15 cellular contexts compared by ENCODE assay signal in genomic region chr11:35621620-35622019, GRCh38. TPM values are rescaled to one million over a fixed set of nuclear protein-coding genes. Genes with fewer than 3 reads are reported as not detected.
A peak's percentile ranks its signal among the peaks of the same experiment; 100 is the strongest.
DNase-seq lines count a peak whose midpoint lies in the region; ATAC-seq and TF ChIP-seq lines count a peak whose summit lies in the region.
"Had no signal": no experiment of that assay in that cellular context is flagged by ENCODE, and none has a peak within 500 bp of the region (broad histone marks: within the 10 kb centered on the region; RNA-seq: fewer than 3 reads in every experiment).

No MANE protein-coding gene starts in this region.

- ATAC-seq in GM21737 (IDR thresholded peaks at IDR 0.05; ENCODE audit: unreplicated experiment) = no peak
- ATAC-seq: activated CD8-positive, alpha-beta T cell treated with anti-CD3 and anti-CD28 coated beads, Interleukin-2, amount 10 ng/mL, durations not matched to agents 7 days and 5 days; right cardiac atrium; Right ventricle myocardium inferior had no signal

- H3K4me1 ChIP-seq in HUES64 (ENCODE audit: insufficient read depth, low read length) (peaks cover 29% of the 10 kb centered on the region), suprapubic skin (peaks cover 46% of the 10 kb centered on the region)

- H3K9ac ChIP-seq in HUES64 (ENCODE audit: low read depth, low read length) = no peak overlapping the region

- H3K27ac ChIP-seq in HUES64 (ENCODE audit: low read depth, low read length) (no peak overlapping the region), brain microvascular endothelial cell (peak overlapping the region; percentile 87), suprapubic skin (peak overlapping the region; percentile 26)
- H3K27ac ChIP-seq: ascending aorta had no signal

- H3K4me1 Mint-ChIP-seq in activated naive CD8-positive, alpha-beta T cell treated with anti-CD3 and anti-CD28 coated beads for 36 hours = peaks cover 7% of the 10 kb centered on the region

- no peaks in the 10 kb centered on the region for H3K9me3 Mint-ChIP-seq in activated naive CD8-positive, alpha-beta T cell treated with anti-CD3 and anti-CD28 coated beads for 36 hours

- H3K4me3 Mint-ChIP-seq in activated naive CD8-positive, alpha-beta T cell treated with anti-CD3 and anti-CD28 coated beads for 36 hours = no peak overlapping the region
- H3K4me3 Mint-ChIP-seq: activated CD8-positive, alpha-beta T cell treated with anti-CD3 and anti-CD28 coated beads, Interleukin-2, amount 10 ng/mL, durations not matched to agents 7 days and 5 days had no signal

- H3K27ac Mint-ChIP-seq in activated naive CD8-positive, alpha-beta T cell treated with anti-CD3 and anti-CD28 coated beads for 36 hours = no peak overlapping the region
- H3K27ac Mint-ChIP-seq: activated CD8-positive, alpha-beta T cell treated with anti-CD3 and anti-CD28 coated beads, Interleukin-2, amount 10 ng/mL, durations not matched to agents 7 days and 5 days; naive B cell had no signal

- H3K9me3 ChIP-seq in HUES64 (ENCODE audit: insufficient read depth, low read depth, low read length) (no peaks in the 10 kb centered on the region), suprapubic skin (no peaks in the 10 kb centered on the region)
- H3K9me3 ChIP-seq: ascending aorta had no signal

- H3K4me3 ChIP-seq in HUES64 (ENCODE audit: low read length) = peak overlapping the region; percentile 71; the same call in 1 of the 2 replicates
- no peak overlapping the region for H3K4me3 ChIP-seq in brain microvascular endothelial cell (ENCODE audit: low read depth, low read length)
- no peak overlapping the region for H3K4me3 ChIP-seq in suprapubic skin
- H3K4me3 ChIP-seq: ascending aorta had no signal

- no peak for TF ChIP-seq POLR2A in suprapubic skin (IDR thresholded peaks at IDR 0.05)

- 83% methylated on average over 2 of the region's 2 CpGs for WGBS in HUES64
- WGBS in suprapubic skin = 59% methylated on average over 2 of the region's 2 CpGs

- H3K36me3 Mint-ChIP-seq in activated naive CD8-positive, alpha-beta T cell treated with anti-CD3 and anti-CD28 coated beads for 36 hours = no peaks in the 10 kb centered on the region
- H3K36me3 Mint-ChIP-seq: naive B cell had no signal

- H3K27me3 ChIP-seq in HUES64 (ENCODE audit: insufficient read depth, low read length) = peaks cover 32% of the 10 kb centered on the region
- no peaks in the 10 kb centered on the region for H3K27me3 ChIP-seq in brain microvascular endothelial cell (replicated peaks)
- peaks cover 4% of the 10 kb centered on the region for H3K27me3 ChIP-seq in suprapubic skin

- no peak for DNase-seq in brain microvascular endothelial cell
- peak; percentile 50 for DNase-seq in iris pigment epithelial cell (ENCODE audit: low read depth)
- no peak for DNase-seq in suprapubic skin (ENCODE audit: low spot score in 2 of 2)
- DNase-seq in nucleus accumbens (lab: John Stamatoyannopoulos, UW) = no peak
- DNase-seq in activated naive CD8-positive, alpha-beta T cell treated with anti-CD3 and anti-CD28 coated beads for 36 hours = no peak
- DNase-seq: activated CD8-positive, alpha-beta T cell treated with anti-CD3 and anti-CD28 coated beads, Interleukin-2, amount 10 ng/mL, durations not matched to agents 7 days and 5 days; effector CD8-positive, alpha-beta T cell; naive B cell; NCI-H2029 treated with DMSO at 0.1 percent for 48 hours; right cardiac atrium; stimulated activated CD4-positive, alpha-beta T cell treated with anti-CD3 and anti-CD28 coated beads, Interleukin-4, amount 100 ng/mL, for 1 hour had no signal

- H3K27me3 Mint-ChIP-seq in activated naive CD8-positive, alpha-beta T cell treated with anti-CD3 and anti-CD28 coated beads for 36 hours = peaks cover 78% of the 10 kb centered on the region

- in situ Hi-C loops in brain microvascular endothelial cell (cut with HindIII; ENCODE audit: low pct_ligation_motif_present, low sequenced_read_pairs) = loop anchor here (25.0 kb wide), 1 partner anchor 641 kb away; no protein-coding TSS in a partner anchor

- TF ChIP-seq CTCF in brain microvascular endothelial cell (IDR thresholded peaks at IDR 0.05; ENCODE audit: low read depth, low read length, missing control alignments) (no peak), suprapubic skin (IDR thresholded peaks at IDR 0.05) (no peak)

- H3K36me3 ChIP-seq in HUES64 (ENCODE audit: insufficient read depth, low read length) (peaks cover 8% of the 10 kb centered on the region; the same call in 1 of the 2 replicates), brain microvascular endothelial cell (replicated peaks) (no peaks in the 10 kb centered on the region), suprapubic skin (no peaks in the 10 kb centered on the region)
- H3K36me3 ChIP-seq: ascending aorta had no signal

- no peak for TF ChIP-seq EP300 in suprapubic skin (IDR thresholded peaks at IDR 0.05)

RNA-seq across cellular contexts. Expression of gene FJX1, which starts 3.4 kb away (rescaled TPM):
- polyA plus RNA-seq in HUES64 (2013, experiment 1 of 2) = 11.3 TPM
- 12.2 TPM for polyA plus RNA-seq in HUES64 (2013, experiment 2 of 2)
- total RNA-seq in suprapubic skin = 10 to 100 TPM; 16.8 to 29.9 (median 22.9) TPM
- 1 to 10 TPM; 2.5 to 3.8 TPM for total RNA-seq in activated naive CD8-positive, alpha-beta T cell treated with anti-CD3 and anti-CD28 coated beads for 36 hours

RNA-seq across cellular contexts. Expression of gene TRIM44, which starts 41.0 kb away (rescaled TPM):
- 16.0 TPM for polyA plus RNA-seq in HUES64 (2013, experiment 1 of 2)
- polyA plus RNA-seq in HUES64 (2013, experiment 2 of 2) = 28.7 TPM
- 10 to 100 TPM; 21.3 to 55.7 (median 31.3) TPM for total RNA-seq in suprapubic skin
- total RNA-seq in activated naive CD8-positive, alpha-beta T cell treated with anti-CD3 and anti-CD28 coated beads for 36 hours = 10 to 100 TPM; 40.9 to 41.1 TPM
